Comparison of ENCODE assay signal across 8 cellular contexts in the genomic region with DNA sequence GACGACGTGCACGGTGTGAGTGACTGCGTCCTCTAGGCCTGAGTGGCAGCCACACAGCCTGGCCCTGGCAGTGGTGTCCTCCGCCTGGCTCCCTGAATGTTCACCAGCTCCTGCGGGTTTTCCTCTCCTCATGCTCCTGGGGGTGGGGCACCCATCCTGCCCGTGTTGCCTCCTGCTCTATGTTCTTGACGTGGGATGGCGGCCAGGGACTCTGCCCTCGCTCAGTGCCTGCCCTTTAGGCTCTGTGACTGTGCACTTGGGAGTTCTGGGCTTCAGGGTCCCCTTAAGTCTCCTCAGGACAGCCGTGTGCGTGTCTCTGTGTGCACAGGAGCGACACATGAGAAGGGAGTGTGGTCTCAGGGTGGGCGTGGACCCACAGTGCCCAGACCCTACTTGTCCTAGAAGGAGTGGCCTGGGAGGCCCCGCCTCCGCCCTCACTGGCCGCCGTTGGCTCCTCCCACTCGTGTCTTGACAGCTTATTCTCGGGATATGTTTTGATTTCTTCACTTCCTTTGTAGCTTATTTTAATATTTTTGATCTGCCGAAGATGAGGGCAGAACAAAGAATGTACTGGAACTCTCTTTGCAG. TPM values are rescaled to one million over a fixed set of nuclear protein-coding genes. Genes with fewer than 3 reads are reported as not detected.
DNase-seq lines count a peak whose midpoint lies in the region; ATAC-seq and TF ChIP-seq lines count a peak whose summit lies in the region.

No MANE protein-coding gene starts in this region.

- H3K27me3 ChIP-seq in trophoblast cell (ENCODE audit: insufficient read depth, low read length) = no peaks in the 10 kb centered on the region
- H3K27me3 ChIP-seq in uterus = no peaks in the 10 kb centered on the region

- H4K12ac ChIP-seq in trophoblast cell (ENCODE audit: low read depth, low read length) = no peak overlapping the region

- H2BK5ac ChIP-seq in trophoblast cell (ENCODE audit: low read depth, low read length, poor library complexity) = no peak overlapping the region

- no peak for TF ChIP-seq CTCF in uterus (IDR thresholded peaks at IDR 0.05)

- no peak overlapping the region for H4K91ac ChIP-seq in trophoblast cell (ENCODE audit: low read depth, low read length)

- intact Hi-C loops in left cardiac atrium (cut with DNase I) (loop anchor here (5.0 to 10.0 kb wide), 2 partner anchors 71 to 73 kb away; no protein-coding TSS in a partner anchor), uterus (cut with DNase I; ENCODE audit: low total_unique reads) (no loop called here)

- peak overlapping the region; percentile 66 for H3K4ac ChIP-seq in trophoblast cell (ENCODE audit: low read depth, low read length)

- peak; percentile 11 for ATAC-seq in SK-N-SH treated with all-trans-retinoic acid at 6 μM for 48 hours
- ATAC-seq in left cardiac atrium = peak; percentile 16 to 27

- no peak overlapping the region for H3K9ac ChIP-seq in trophoblast cell (ENCODE audit: low read length)

- H4K8ac ChIP-seq in trophoblast cell (ENCODE audit: low read depth, low read length) = no peak overlapping the region

- H3K79me2 ChIP-seq in trophoblast cell (ENCODE audit: control insufficient read depth, insufficient read depth, low read length, poor library complexity) = peaks cover 76% of the 10 kb centered on the region

- H3K79me1 ChIP-seq in trophoblast cell (ENCODE audit: low read length) = peaks cover 21% of the 10 kb centered on the region

- TF ChIP-seq POLR2A in uterus (IDR thresholded peaks at IDR 0.05) = peak; percentile 24 to 32

- peaks cover 38 to 50% of the 10 kb centered on the region in 2 experiments for H3K4me1 ChIP-seq in trophoblast cell (ENCODE audit: control insufficient read depth in 1 of 2, insufficient read depth in 2 of 2, low read length in 2 of 2)
- H3K4me1 ChIP-seq in uterus = peaks cover 11 to 44% of the 10 kb centered on the region in 2 donors

- H2AK5ac ChIP-seq in trophoblast cell (ENCODE audit: low read length) = peak overlapping the region; percentile 27

- H3K4me2 ChIP-seq in trophoblast cell (ENCODE audit: low read length) = peak overlapping the region; percentile 74

- H3K9me3 ChIP-seq in trophoblast cell (ENCODE audit: insufficient read depth, low read depth, low read length) = peaks cover 1% of the 10 kb centered on the region
- no peaks in the 10 kb centered on the region for H3K9me3 ChIP-seq in uterus

- H2BK120ac ChIP-seq in trophoblast cell (ENCODE audit: insufficient read depth, low read length, poor library complexity) = no peak overlapping the region

- peak overlapping the region; percentile 8 for H3K18ac ChIP-seq in trophoblast cell (ENCODE audit: low read length)

- H3K14ac ChIP-seq in trophoblast cell (ENCODE audit: low read length) = peak overlapping the region; percentile 21

- no peak overlapping the region for H3K23ac ChIP-seq in trophoblast cell (ENCODE audit: low read length)

- WGBS in adipose tissue, 3 donors = 22 to 41% (median 23%) methylated on average over 21 of the region's 21 CpGs
- WGBS in trophoblast cell (ENCODE audit: extremely low coverage, insufficient coverage, insufficient read length) = no CpG with 5 or more reads among the region's 21 CpGs

- H2AFZ ChIP-seq in trophoblast cell (ENCODE audit: insufficient read depth, low read length, poor library complexity) = peak overlapping the region; percentile 2

- peak overlapping the region; percentile 31 for H3K27ac ChIP-seq in adipose tissue (ENCODE audit: low read depth, low read length)
- no peak overlapping the region for H3K27ac ChIP-seq in trophoblast cell (ENCODE audit: low read depth, low read length)
- peak overlapping the region; percentile 83 to 91 for H3K27ac ChIP-seq in uterus

- H3K4me3 ChIP-seq in trophoblast cell (ENCODE audit: low read depth, low read length) (no peak overlapping the region), uterus (peak overlapping the region; percentile 51 to 53)

- peaks cover 3 to 12% of the 10 kb centered on the region in 2 experiments for H3K36me3 ChIP-seq in trophoblast cell (ENCODE audit: control insufficient read depth in 1 of 2, insufficient read depth in 2 of 2, low read length in 2 of 2)
- H3K36me3 ChIP-seq in uterus = no peaks in the 10 kb centered on the region

- peak; percentile 91 for DNase-seq in GM03348 (ENCODE audit: low spot score)
- peak; percentile 87 for DNase-seq in left cardiac atrium
- peak; percentile 64 to 77 for DNase-seq in trophoblast cell
- peak; percentile 87 to 90 for DNase-seq in uterus
- DNase-seq in A172 (ENCODE audit: low spot score) = no peak
- DNase-seq in GF-D8 (lab: John Stamatoyannopoulos, UW) = no peak

- H2BK12ac ChIP-seq in trophoblast cell (ENCODE audit: low read length) = no peak overlapping the region

TF ChIP-seq in SK-N-SH treated with all-trans-retinoic acid at 6 μM for 48 hours, 23 proteins besides CTCF, POLR2A, EP300 and RAD21:
- TF ChIP-seq ZFP30 (CRISPR knock-in tag; IDR thresholded peaks at IDR 0.05) (no peak), POU6F1 (CRISPR knock-in tag; IDR thresholded peaks at IDR 0.05; ENCODE audit: borderline replicate concordance, low read depth) (no peak), ZNF70 (CRISPR knock-in tag; IDR thresholded peaks at IDR 0.05) (no peak), GLIS3 (CRISPR knock-in tag; IDR thresholded peaks at IDR 0.05) (no peak), PATZ1 (CRISPR knock-in tag; IDR thresholded peaks at IDR 0.05; ENCODE audit: borderline replicate concordance) (no peak), ESRRG (CRISPR knock-in tag; IDR thresholded peaks at IDR 0.05) (no peak), ISL1 (CRISPR knock-in tag; IDR thresholded peaks at IDR 0.05) (no peak)

RNA-seq across cellular contexts. Expression of gene SKI, which starts 3.6 kb away (rescaled TPM):
- polyA plus RNA-seq in adipose tissue = 10 to 100 TPM in 2 of 3 donors, 1 to 10 TPM in 1; 9.5 to 69.2 (median 36.3) TPM
- total RNA-seq in left cardiac atrium (10 to 100 TPM; 47.1 to 66.9 TPM), uterus (100 to 1,000 TPM in 1 of 4 donors, 10 to 100 TPM in 3; 22.8 to 148 (median 34.9) TPM)
- 73.3 and 73.7 TPM in 2 replicates for polyA plus RNA-seq in trophoblast cell (2013)
- total RNA-seq in A172 (2014; rRNA removed; shearing (Covaris generic)) = 4.1 and 14.8 TPM in 2 replicates

RNA-seq across cellular contexts. Expression of gene FAAP20, which starts 37.2 kb away (rescaled TPM):
- 10 to 100 TPM; 30.4 to 69.3 (median 62.6) TPM for polyA plus RNA-seq in adipose tissue
- 10 to 100 TPM; 35.4 to 41.4 TPM for total RNA-seq in left cardiac atrium
- polyA plus RNA-seq in trophoblast cell (2013) = 85.8 and 86.1 TPM in 2 replicates
- total RNA-seq in uterus = 10 to 100 TPM in 2 of 4 donors, 1 to 10 TPM in 2; 1.5 to 68.5 (median 15.4) TPM
- total RNA-seq in A172 (2014; rRNA removed; shearing (Covaris generic)) = 18.6 and 34.6 TPM in 2 replicates

Comparison
In these comparisons a context has a peak if more than half of its experiments do, and no peak if none do; other contexts are left out.
1. DNase-seq: peak in GM03348 (single experiment), left cardiac atrium (single experiment), trophoblast cell (2 of 2) and uterus (2 of 2); none in A172 (single experiment) and GF-D8 (single experiment).